ENCODE assay signal across 9 cellular contexts in the genomic region with DNA sequence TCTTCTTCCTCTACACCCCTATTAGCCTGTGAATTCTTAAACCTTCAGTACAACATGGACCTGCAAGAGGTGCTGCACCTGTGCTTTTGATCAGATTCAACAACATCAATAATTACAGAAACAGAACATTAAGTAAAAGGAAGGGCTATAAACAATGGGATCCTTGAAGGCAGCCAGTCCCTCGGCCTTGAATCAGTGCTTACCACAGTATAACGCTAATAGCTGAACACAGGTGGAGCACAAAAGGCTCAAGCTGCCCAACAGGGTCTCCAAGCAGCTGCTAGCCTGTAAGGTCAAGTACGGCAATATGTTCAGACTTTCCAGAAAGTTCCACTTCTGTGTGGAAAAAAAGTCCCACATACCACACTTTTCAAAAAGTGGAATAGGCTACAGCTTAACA.
A peak's percentile ranks its signal among the peaks of the same experiment; 100 is the strongest.
DNase-seq lines count a peak whose midpoint lies in the region; ATAC-seq, FAIRE-seq and TF ChIP-seq lines count a peak whose summit lies in the region.
"Had no signal": no experiment of that assay in that cellular context is flagged by ENCODE, and none has a peak within 500 bp of the region (broad histone marks: within the 10 kb centered on the region; RNA-seq: fewer than 3 reads in every experiment).

No MANE protein-coding gene starts in this region.

- FAIRE-seq in RCC 7860 (lab: Jason Lieb, UNC), result no peak

- H3K27me3 ChIP-seq in left ventricle myocardium inferior (ENCODE audit: low read depth), result no peaks in the 10 kb centered on the region

- no peak overlapping the region for H3K4me3 ChIP-seq in left ventricle myocardium inferior

- intact Hi-C loops in left ventricle myocardium inferior (cut with micrococcal nuclease), result no loop called here

- H3K36me3 ChIP-seq in left ventricle myocardium inferior, result no peaks in the 10 kb centered on the region

- no peaks in the 10 kb centered on the region for H3K9me3 ChIP-seq in left ventricle myocardium inferior (replicated peaks)

- DNase-seq in NCI-H345 treated with DMSO at 0.1 percent for 48 hours (lab: John Stamatoyannopoulos, UW; ENCODE audit: unreplicated experiment), result peak; percentile 42
- peak; percentile 24 for DNase-seq in left ventricle myocardium inferior
- no peak for DNase-seq in RCC 7860 (ENCODE audit: low spot score)
- DNase-seq in hepatic stellate cell (ENCODE audit: low spot score), result no peak
- DNase-seq in H4 (ENCODE audit: low spot score), result no peak
- no peak for DNase-seq in SW480 (ENCODE audit: low spot score)
- DNase-seq: head of caudate nucleus had no signal

- ATAC-seq in GM19452 (IDR thresholded peaks at IDR 0.05; ENCODE audit: unreplicated experiment), result peak; percentile 30

- peak overlapping the region; percentile 10; the same call in 1 of the 2 replicates for H3K27ac ChIP-seq in C4-2B
- peak overlapping the region; percentile 69 for H3K27ac ChIP-seq in left ventricle myocardium inferior (replicated peaks)

- TF ChIP-seq CTCF in C4-2B (conservative IDR thresholded peaks at IDR 0.05) (no peak), left ventricle myocardium inferior (IDR thresholded peaks at IDR 0.05; ENCODE audit: borderline replicate concordance) (no peak)

- peaks cover 39% of the 10 kb centered on the region for H3K4me1 ChIP-seq in left ventricle myocardium inferior

Comparison
In these comparisons a context has a peak if more than half of its experiments do, and no peak if none do; other contexts are left out.
1. DNase-seq: peak in NCI-H345 treated with DMSO at 0.1 percent for 48 hours (single experiment) and left ventricle myocardium inferior (single experiment); none in RCC 7860 (single experiment), hepatic stellate cell (single experiment), H4 (single experiment) and SW480 (single experiment).